ENCODE assay signal across 1 cellular context in the genomic region with DNA sequence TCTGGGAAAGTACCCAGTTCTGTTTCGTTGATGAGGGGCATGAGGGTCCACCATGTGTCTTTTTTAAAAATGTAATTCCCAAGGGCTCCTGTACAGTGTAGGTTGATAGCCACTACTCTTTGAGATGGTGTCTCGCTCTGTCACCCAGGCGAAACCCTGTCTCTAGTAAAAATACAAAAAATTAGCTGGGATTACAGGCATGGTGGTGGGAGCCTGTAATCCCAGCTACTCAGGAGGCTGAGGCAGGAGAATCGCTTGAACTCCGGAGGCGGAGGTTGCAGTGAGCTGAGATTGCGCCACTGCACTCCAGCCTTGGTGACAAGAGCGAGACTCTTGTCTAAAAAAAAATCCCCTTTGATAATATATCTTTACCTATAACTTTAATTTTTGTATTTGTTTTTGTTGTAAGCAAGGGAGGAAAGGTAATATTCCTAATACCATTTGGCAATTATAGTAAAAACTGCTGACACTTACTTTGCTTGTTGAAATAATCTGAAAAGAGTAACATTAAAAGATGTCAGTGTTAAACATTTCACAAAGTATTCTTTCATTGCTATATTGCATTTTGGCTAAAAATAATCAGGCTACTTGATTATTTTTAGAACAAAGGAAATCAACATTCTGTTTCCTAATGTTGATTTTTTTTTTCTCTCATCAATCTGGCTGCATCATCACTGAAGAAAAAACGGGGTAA.
TF ChIP-seq lines count a peak whose summit lies in the region.

No MANE protein-coding gene starts in this region.

TF ChIP-seq in HepG2, 621 proteins besides CTCF, POLR2A, EP300 and RAD21:
- TF ChIP-seq KLF16 (CRISPR knock-in tag; IDR thresholded peaks at IDR 0.05) (no peak), DR1 (CRISPR knock-in tag; IDR thresholded peaks at IDR 0.05) (no peak), AGO2 (optimal IDR thresholded peaks at IDR 0.05; ENCODE audit: low read depth, low read length) (no peak), POLR2AphosphoS2 (IDR thresholded peaks at IDR 0.05; ENCODE audit: low read depth, low read length) (peak; percentile 23; the same call in 1 of the 2 replicates), POLR2G (IDR thresholded peaks at IDR 0.05; ENCODE audit: low read depth, low read length) (0 out of 2 replicates have a peak, but pooled peaks have one; percentile 4), RBFOX2 (IDR thresholded peaks at IDR 0.05; ENCODE audit: low read depth, low read length) (0 out of 2 replicates have a peak, but pooled peaks have one; percentile 6), MAFK (conservative IDR thresholded peaks at IDR 0.05 in 1 of 2, IDR thresholded peaks at IDR 0.05 in 1 of 2; ENCODE audit: low read length in 2 of 2) (peak; percentile 18 to 77; a peak in 3 of 4 replicates), POLR2AphosphoS5 (IDR thresholded peaks at IDR 0.05; ENCODE audit: low read depth, low read length) (peak; percentile 11; the same call in 1 of the 2 replicates), ATF7-NPFF (CRISPR knock-in tag; IDR thresholded peaks at IDR 0.05; ENCODE audit: low read depth) (no peak), MAFF (IDR thresholded peaks at IDR 0.05; ENCODE audit: low read depth, low read length) (peak; percentile 59; the same call in 1 of the 2 replicates)
- TF ChIP-seq, protein P1, sequence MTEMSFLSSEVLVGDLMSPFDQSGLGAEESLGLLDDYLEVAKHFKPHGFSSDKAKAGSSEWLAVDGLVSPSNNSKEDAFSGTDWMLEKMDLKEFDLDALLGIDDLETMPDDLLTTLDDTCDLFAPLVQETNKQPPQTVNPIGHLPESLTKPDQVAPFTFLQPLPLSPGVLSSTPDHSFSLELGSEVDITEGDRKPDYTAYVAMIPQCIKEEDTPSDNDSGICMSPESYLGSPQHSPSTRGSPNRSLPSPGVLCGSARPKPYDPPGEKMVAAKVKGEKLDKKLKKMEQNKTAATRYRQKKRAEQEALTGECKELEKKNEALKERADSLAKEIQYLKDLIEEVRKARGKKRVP (CRISPR knock-in tag; IDR thresholded peaks at IDR 0.05) = peak in 1 of 2 experiments; percentile 70; a peak in 1 of 4 replicates
- TF ChIP-seq, protein P2, sequence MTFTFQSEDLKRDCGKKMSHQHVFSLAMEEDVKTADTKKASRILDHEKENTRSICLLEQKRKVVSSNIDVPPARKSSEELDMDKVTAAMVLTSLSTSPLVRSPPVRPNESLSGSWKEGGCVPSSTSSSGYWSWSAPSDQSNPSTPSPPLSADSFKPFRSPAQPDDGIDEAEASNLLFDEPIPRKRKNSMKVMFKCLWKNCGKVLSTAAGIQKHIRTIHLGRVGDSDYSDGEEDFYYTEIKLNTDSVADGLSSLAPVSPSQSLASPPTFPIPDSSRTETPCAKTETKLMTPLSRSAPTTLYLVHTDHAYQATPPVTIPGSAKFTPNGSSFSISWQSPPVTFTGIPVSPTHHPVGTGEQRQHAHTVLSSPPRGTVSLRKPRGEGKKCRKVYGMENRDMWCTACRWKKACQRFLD (CRISPR knock-in tag; IDR thresholded peaks at IDR 0.05; ENCODE audit: borderline replicate concordance) = no peak
